9 cellular contexts compared by ENCODE assay signal in the genomic region with DNA sequence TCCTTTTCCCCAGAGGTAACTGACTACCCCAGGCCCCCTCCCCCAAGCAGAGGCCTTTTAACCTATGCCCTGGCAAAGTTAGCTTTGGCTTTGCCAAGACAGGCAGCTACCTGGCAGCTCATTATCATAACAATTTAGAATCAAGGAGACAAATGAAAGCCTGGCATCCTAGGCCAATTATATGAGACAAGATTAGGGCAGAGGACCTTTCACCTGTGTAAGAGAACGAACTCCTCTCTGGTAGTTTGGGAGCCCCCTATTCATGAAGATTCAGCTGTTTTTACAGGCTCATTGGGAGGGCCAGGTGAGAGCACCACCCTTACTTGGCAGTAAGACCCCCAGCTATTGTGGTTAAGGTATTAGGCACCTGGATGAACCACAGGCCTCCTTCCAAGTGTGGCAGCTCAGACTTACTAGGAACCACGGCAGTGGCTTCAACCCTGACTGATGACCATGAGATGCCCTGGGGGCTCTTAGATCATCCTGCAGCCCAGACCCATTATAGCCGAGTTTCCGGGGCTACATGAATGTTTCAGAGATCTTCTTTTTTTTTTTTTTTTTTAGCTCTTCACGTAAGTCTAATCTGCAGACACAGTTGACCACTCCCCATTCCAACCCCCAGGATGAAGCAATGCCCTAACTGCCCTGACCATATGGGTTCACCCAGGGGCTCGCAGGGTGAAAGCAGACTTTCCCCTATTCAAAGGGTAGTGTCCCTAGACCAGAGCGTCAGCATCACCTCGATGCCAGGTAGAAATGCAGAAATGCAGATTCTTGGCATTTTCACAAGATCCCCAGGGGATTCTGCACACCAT. TPM values are rescaled to one million over a fixed set of nuclear protein-coding genes. Genes with fewer than 3 reads are reported as not detected.
DNase-seq lines count a peak whose midpoint lies in the region; ATAC-seq and TF ChIP-seq lines count a peak whose summit lies in the region.
"Had no signal": no experiment of that assay in that cellular context is flagged by ENCODE, and none has a peak within 500 bp of the region (broad histone marks: within the 10 kb centered on the region; RNA-seq: fewer than 3 reads in every experiment).

No MANE protein-coding gene starts in this region.

- no peaks in the 10 kb centered on the region for H4K20me1 ChIP-seq in KMS-11 (ENCODE audit: insufficient read depth)

- H3K4me3 ChIP-seq in KMS-11 (IDR thresholded peaks at IDR 0.05; ENCODE audit: insufficient read depth, low read depth, low read length) (no peak overlapping the region), mucosa of rectum (ENCODE audit: low read length in 2 of 2) (peak overlapping the region in 1 of 2 donors; percentile 44)

- H3K27ac ChIP-seq in KMS-11 (no peak overlapping the region), mucosa of rectum (ENCODE audit: low read depth in 2 of 2, low read length in 2 of 2) (peak overlapping the region; percentile 80 to 93)

- H3K9ac ChIP-seq in KMS-11 = no peak overlapping the region
- H3K9ac ChIP-seq in mucosa of rectum (ENCODE audit: low read depth in 1 of 2, low read length in 2 of 2) = peak overlapping the region; percentile 10 to 32

- peak overlapping the region; percentile 100 for H3K27ac Mint-ChIP-seq in T-helper 17 cell

- H3K27me3 ChIP-seq in KMS-11 (ENCODE audit: insufficient read depth, low read depth) = no peaks in the 10 kb centered on the region
- H3K27me3 ChIP-seq in mucosa of rectum (ENCODE audit: control insufficient read depth in 2 of 2, insufficient read depth in 2 of 2, low read length in 2 of 2) = no peaks in the 10 kb centered on the region

- H3K4me2 ChIP-seq in KMS-11 = peak overlapping the region; percentile 89; the same call in 1 of the 2 replicates

- H3K4me1 ChIP-seq in KMS-11 (ENCODE audit: low read depth, poor library complexity, severe bottlenecking) = peaks cover 41% of the 10 kb centered on the region
- H3K4me1 ChIP-seq in mucosa of rectum (ENCODE audit: control insufficient read depth in 2 of 2, insufficient read depth in 2 of 2, low read length in 2 of 2) = peaks cover 62 to 69% of the 10 kb centered on the region in 2 donors

- H3K4me3 Mint-ChIP-seq in T-helper 17 cell = no peak overlapping the region

- no peaks in the 10 kb centered on the region for H3K79me2 ChIP-seq in KMS-11 (ENCODE audit: insufficient read depth, low read depth)

- peak; percentile 62 for DNase-seq in Daoy (ENCODE audit: low read depth)
- no peak for DNase-seq in T-helper 17 cell
- no peak for DNase-seq in epidermal melanocyte (ENCODE audit: insufficient read length, low spot score)
- DNase-seq in GM19240 (ENCODE audit: insufficient read length, low spot score) = no peak
- DNase-seq: cerebellar nuclear complex; NK-92 treated with Interleukin-12 subunit alpha and Interleukin-12 subunit beta, amount 100 ng/mL, for 24 hours had no signal

- no peak for ATAC-seq in T-helper 17 cell
- ATAC-seq in HG03432 (IDR thresholded peaks at IDR 0.05; ENCODE audit: unreplicated experiment) = no peak

- no peak for TF ChIP-seq CTCF in KMS-11 (conservative IDR thresholded peaks at IDR 0.05; ENCODE audit: low read depth, low read length)

- H3K27me3 Mint-ChIP-seq in T-helper 17 cell = no peaks in the 10 kb centered on the region

- H3K36me3 Mint-ChIP-seq in T-helper 17 cell (ENCODE audit: low read depth) = peaks cover 4% of the 10 kb centered on the region

- H3K4me1 Mint-ChIP-seq in T-helper 17 cell = peaks cover 49% of the 10 kb centered on the region

- peak overlapping the region; percentile 51 for H2AFZ ChIP-seq in KMS-11 (ENCODE audit: low read depth)

- no peaks in the 10 kb centered on the region for H3K36me3 ChIP-seq in KMS-11 (ENCODE audit: insufficient read depth)
- no peaks in the 10 kb centered on the region for H3K36me3 ChIP-seq in mucosa of rectum (ENCODE audit: control insufficient read depth in 2 of 2, insufficient read depth in 2 of 2, low read length in 2 of 2)

- H3K9me3 ChIP-seq in T-helper 17 cell (ENCODE audit: control insufficient read depth, low read length, poor library complexity, severe bottlenecking) = no peaks in the 10 kb centered on the region
- no peaks in the 10 kb centered on the region for H3K9me3 ChIP-seq in mucosa of rectum (ENCODE audit: control insufficient read depth in 2 of 2, low read length in 2 of 2)

RNA-seq across cellular contexts. Expression of a gene that starts 56.3 kb away (rescaled TPM):
- total RNA-seq in Daoy (2014; rRNA removed; shearing (Covaris generic)) = under 0.01 and 0.65 TPM in 2 replicates
- total RNA-seq in T-helper 17 cell = under 1 TPM; 0.21 to 0.77 TPM
